25 cellular contexts compared by ENCODE assay signal in genomic region chr9:22214021-22214420, GRCh38.
DNase-seq lines count a peak whose midpoint lies in the region; ATAC-seq, FAIRE-seq and TF ChIP-seq lines count a peak whose summit lies in the region.
"Had no signal": no experiment of that assay in that cellular context is flagged by ENCODE, and none has a peak within 500 bp of the region (broad histone marks: within the 10 kb centered on the region; RNA-seq: fewer than 3 reads in every experiment).

No MANE protein-coding gene starts in this region.

- H3K79me2 ChIP-seq in HepG2 (ENCODE audit: insufficient read depth, low read length), result no peaks in the 10 kb centered on the region

- TF ChIP-seq POLR2A in HepG2 (IDR thresholded peaks at IDR 0.05; ENCODE audit: insufficient read depth in 1 of 2, low read depth in 2 of 2, low read length in 2 of 2), result no peak

- H2AFZ ChIP-seq in HepG2 (ENCODE audit: low read length), result no peak overlapping the region

- H3K36me3 ChIP-seq in HepG2 (replicated peaks in 1 of 2; ENCODE audit: control insufficient read depth in 1 of 2, insufficient read depth in 2 of 2, low read length in 2 of 2), result no peaks in the 10 kb centered on the region
- H3K36me3 ChIP-seq: sigmoid colon, suprapubic skin, uterus had no signal

- DNase-seq in DMS153 (lab: John Stamatoyannopoulos, UW) (peak; percentile 49), DMS153 treated with DMSO at 0.1 percent for 48 hours (lab: John Stamatoyannopoulos, UW; ENCODE audit: unreplicated experiment) (no peak), HT1080 (ENCODE audit: low read depth) (peak; percentile 51), SW480 (ENCODE audit: low spot score) (peak; percentile 42), glutamatergic neuron (no peak), left lobe of liver (ENCODE audit: low spot score) (no peak), DMS79 (lab: John Stamatoyannopoulos, UW) (no peak), HepG2 (ENCODE audit: low spot score) (no peak)
- DNase-seq: activated CD4-positive, alpha-beta T cell treated with anti-CD3 and anti-CD28 coated beads for 48 hours; activated CD8-positive, alpha-beta memory T cell treated with anti-CD3 and anti-CD28 coated beads, Interleukin-2, amount 10 ng/mL, durations not matched to agents 7 days and 5 days; activated naive CD8-positive, alpha-beta T cell treated with anti-CD3 and anti-CD28 coated beads, Interleukin-2, amount 10 ng/mL, durations not matched to agents 7 days and 5 days; dorsolateral prefrontal cortex; left cardiac atrium; NCI-H510A; nephron progenitor cell; SHP77 treated with DMSO at 0.1 percent for 48 hours; sigmoid colon; T-cell; uterus had no signal

- H3K4me3 ChIP-seq in HepG2 (replicated peaks in 1 of 3; ENCODE audit: insufficient read depth in 1 of 3, low read depth in 2 of 3, low read length in 3 of 3), result no peak overlapping the region
- H3K4me3 ChIP-seq: dorsolateral prefrontal cortex, sigmoid colon, suprapubic skin, uterus had no signal

- 65% methylated on average over 3 of the region's 3 CpGs for WGBS in HepG2 (ENCODE audit: low lambda C conversion rate)

- no peak overlapping the region for H3K9ac ChIP-seq in HepG2 (ENCODE audit: insufficient read depth, low read depth, low read length)

- TF ChIP-seq CTCF in glutamatergic neuron (IDR thresholded peaks at IDR 0.05; ENCODE audit: partially characterized antibody, unreplicated experiment) (no peak), HepG2 (CRISPR knock-in tag; IDR thresholded peaks at IDR 0.05) (no peak)

- no peak overlapping the region for H3K4me2 ChIP-seq in HepG2 (ENCODE audit: low read depth, low read length)

- TF ChIP-seq EP300 in HepG2 (IDR thresholded peaks at IDR 0.05; ENCODE audit: low read depth in 2 of 2, low read length in 2 of 2) (no peak), HepG2 (CRISPR knock-in tag; IDR thresholded peaks at IDR 0.05; ENCODE audit: borderline replicate concordance) (no peak)

- ATAC-seq in left lobe of liver (no peak), HepG2 (no peak)
- ATAC-seq: esophagus mucosa, left cardiac atrium, T-cell had no signal

- H3K9me3 Mint-ChIP-seq in glutamatergic neuron (ENCODE audit: unreplicated experiment), result no peaks in the 10 kb centered on the region
- H3K9me3 Mint-ChIP-seq: mesothelial cell of epicardium; nephron progenitor cell; stimulated activated effector memory CD8-positive, alpha-beta T cell treated with anti-CD3 and anti-CD28 coated beads, Interleukin-12 subunit alpha, Interleukin-12 subunit beta, amount 100 ng/mL, for 72 hours; T-cell had no signal

- H3K27me3 ChIP-seq in HepG2 (ENCODE audit: control insufficient read depth in 1 of 2, insufficient read depth in 2 of 2, low read length in 2 of 2), result no peaks in the 10 kb centered on the region
- H3K27me3 ChIP-seq: sigmoid colon, suprapubic skin, uterus had no signal

- no TSS peak for BruUV-seq in HepG2 (replicated peaks; lab: Mats Ljungman, UMichigan)

- no peaks in the 10 kb centered on the region for H3K9me3 ChIP-seq in HepG2 (ENCODE audit: low read length)
- H3K9me3 ChIP-seq: sigmoid colon, suprapubic skin, uterus had no signal

- H3K4me1 ChIP-seq in HepG2 (ENCODE audit: insufficient read depth, low read length), result peaks cover 9% of the 10 kb centered on the region
- H3K4me1 ChIP-seq: uterus had no signal

- POLR2A ChIA-PET in HepG2 (lab: Yijun Ruan, JAX), result no interaction called here

- H4K20me1 ChIP-seq in HepG2 (ENCODE audit: insufficient read depth, low read length), result no peaks in the 10 kb centered on the region

- H3K27ac ChIP-seq in HepG2 (ENCODE audit: extremely low read length, insufficient read depth, low read length), result no peak overlapping the region
- H3K27ac ChIP-seq: 22Rv1, dorsolateral prefrontal cortex, HL-60, sigmoid colon, suprapubic skin, uterus had no signal

- H3K27ac Mint-ChIP-seq in glutamatergic neuron (ENCODE audit: unreplicated experiment), result peak overlapping the region; percentile 20
- H3K27ac Mint-ChIP-seq: activated CD8-positive, alpha-beta memory T cell treated with anti-CD3 and anti-CD28 coated beads, Interleukin-2, amount 10 ng/mL, durations not matched to agents 7 days and 5 days; activated naive CD8-positive, alpha-beta T cell treated with anti-CD3 and anti-CD28 coated beads, Interleukin-2, amount 10 ng/mL, durations not matched to agents 7 days and 5 days; mesothelial cell of epicardium; stimulated activated effector memory CD8-positive, alpha-beta T cell treated with anti-CD3 and anti-CD28 coated beads, Interleukin-12 subunit alpha, Interleukin-12 subunit beta, amount 100 ng/mL, for 72 hours; T-cell had no signal

- H3K27me3 Mint-ChIP-seq in glutamatergic neuron (ENCODE audit: unreplicated experiment), result peaks cover 4% of the 10 kb centered on the region
- H3K27me3 Mint-ChIP-seq: T-cell had no signal

- intact Hi-C loops in HepG2 (cut with micrococcal nuclease; ENCODE audit: unreplicated experiment), result no loop called here

- no peaks in the 10 kb centered on the region for H3K36me3 Mint-ChIP-seq in glutamatergic neuron (ENCODE audit: unreplicated experiment)
- H3K36me3 Mint-ChIP-seq: mesothelial cell of epicardium; stimulated activated effector memory CD8-positive, alpha-beta T cell treated with anti-CD3 and anti-CD28 coated beads, Interleukin-12 subunit alpha, Interleukin-12 subunit beta, amount 100 ng/mL, for 72 hours; T-cell had no signal

- no peak overlapping the region for H3K4me3 Mint-ChIP-seq in glutamatergic neuron (ENCODE audit: unreplicated experiment)
- H3K4me3 Mint-ChIP-seq: activated CD8-positive, alpha-beta memory T cell treated with anti-CD3 and anti-CD28 coated beads, Interleukin-2, amount 10 ng/mL, durations not matched to agents 7 days and 5 days; activated naive CD8-positive, alpha-beta T cell treated with anti-CD3 and anti-CD28 coated beads, Interleukin-2, amount 10 ng/mL, durations not matched to agents 7 days and 5 days; mesothelial cell of epicardium; nephron progenitor cell; stimulated activated effector memory CD8-positive, alpha-beta T cell treated with anti-CD3 and anti-CD28 coated beads, Interleukin-12 subunit alpha, Interleukin-12 subunit beta, amount 100 ng/mL, for 72 hours; T-cell had no signal

- TF ChIP-seq RAD21 in HepG2 (CRISPR knock-in tag; IDR thresholded peaks at IDR 0.05), result no peak

- in situ Hi-C loops in HepG2 (cut with HindIII; ENCODE audit: extremely low pct_ligation_motif_present, low pct_unique_long_range_greater_than_20kb), result no loop called here

- CTCF ChIA-PET in HepG2 (lab: Yijun Ruan, JAX; ENCODE audit: low intra/inter-chr PET ratio, low total read pairs), result no interaction called here

- H3K4me1 Mint-ChIP-seq in glutamatergic neuron (ENCODE audit: low read depth, unreplicated experiment), result peaks cover 10% of the 10 kb centered on the region

- FAIRE-seq in HepG2 (lab: Jason Lieb, UNC), result no peak

TF ChIP-seq in HepG2, 621 proteins besides CTCF, POLR2A, EP300 and RAD21:
- no peak for TF ChIP-seq ZNF670 (CRISPR knock-in tag; IDR thresholded peaks at IDR 0.05; ENCODE audit: borderline replicate concordance)
- TF ChIP-seq ZNF282 (IDR thresholded peaks at IDR 0.05; ENCODE audit: partially characterized antibody), result no peak
- TF ChIP-seq ZMAT3 (CRISPR knock-in tag; conservative IDR thresholded peaks at IDR 0.05), result no peak
- TF ChIP-seq U2AF1 (optimal IDR thresholded peaks at IDR 0.05; ENCODE audit: low read depth, low read length), result no peak
- no peak for TF ChIP-seq TRIM22 (IDR thresholded peaks at IDR 0.05)
- no peak for TF ChIP-seq ZNF264 (CRISPR knock-in tag; IDR thresholded peaks at IDR 0.05)
- TF ChIP-seq ERF (CRISPR knock-in tag; IDR thresholded peaks at IDR 0.05), result no peak
- TF ChIP-seq SNAPC5 (CRISPR knock-in tag; IDR thresholded peaks at IDR 0.05; ENCODE audit: borderline replicate concordance), result no peak
- TF ChIP-seq ZNF460 (CRISPR knock-in tag; IDR thresholded peaks at IDR 0.05; ENCODE audit: borderline replicate concordance), result no peak
- TF ChIP-seq ZNF850 (CRISPR knock-in tag; conservative IDR thresholded peaks at IDR 0.05), result no peak
- TF ChIP-seq ZNF468 (CRISPR knock-in tag; IDR thresholded peaks at IDR 0.05), result no peak

Comparison
In these comparisons a context has a peak if more than half of its experiments do, and no peak if none do; other contexts are left out.
1. DNase-seq: peak in DMS153 (single experiment), HT1080 (single experiment) and SW480 (single experiment); none in DMS153 treated with DMSO at 0.1 percent for 48 hours (single experiment), glutamatergic neuron (single experiment), left lobe of liver (single experiment), DMS79 (single experiment) and HepG2 (single experiment).